ENCODE assay signal across 8 cellular contexts in the genomic region with DNA sequence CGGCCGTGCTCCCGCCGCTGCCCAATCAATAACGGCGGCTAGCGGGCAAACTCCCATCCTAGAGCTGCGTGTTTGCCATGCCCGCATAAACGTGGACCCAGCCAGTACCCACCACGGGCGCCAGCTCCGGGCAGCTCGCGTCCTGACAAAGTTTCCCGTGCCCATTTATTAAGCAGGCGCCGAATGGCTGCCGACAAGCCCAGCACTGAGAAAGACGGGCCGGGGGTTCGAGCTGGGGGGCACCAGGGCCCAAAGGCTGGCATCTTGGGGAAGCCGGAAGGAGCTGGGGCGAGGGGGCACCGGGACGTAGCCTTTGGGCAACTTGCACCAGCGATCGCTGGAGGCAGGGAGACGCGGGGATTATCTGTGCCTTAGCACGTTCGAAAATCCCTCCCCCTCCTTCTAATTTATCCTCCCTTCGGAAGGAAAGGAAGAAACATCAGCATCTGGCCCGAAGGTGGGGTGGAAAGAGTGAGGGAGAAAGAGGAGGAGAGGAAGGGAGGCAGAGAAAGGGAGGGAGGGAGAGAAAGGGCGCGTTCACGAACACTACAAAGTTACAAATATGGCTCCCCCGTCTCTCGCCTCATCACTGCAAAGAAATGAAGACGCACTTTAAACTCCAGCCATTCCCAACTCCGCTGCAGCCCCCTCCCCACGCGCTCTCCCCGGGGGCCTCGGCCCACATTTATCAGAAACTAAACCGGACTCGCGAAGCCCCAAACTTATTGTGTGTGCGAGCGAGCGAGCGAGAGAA. TPM values are rescaled to one million over a fixed set of nuclear protein-coding genes. Genes with fewer than 3 reads are reported as not detected.
DNase-seq lines count a peak whose midpoint lies in the region; FAIRE-seq and TF ChIP-seq lines count a peak whose summit lies in the region.

No MANE protein-coding gene starts in this region.

- H3K27ac Mint-ChIP-seq in astrocyte (ENCODE audit: unreplicated experiment): peak overlapping the region; percentile 86

- H3K4me2 ChIP-seq in astrocyte (ENCODE audit: low read length): peak overlapping the region; percentile 99
- peak overlapping the region; percentile 82 for H3K4me2 ChIP-seq in hepatocyte

- FAIRE-seq in astrocyte (lab: Jason Lieb, UNC): no peak

- H3K9ac ChIP-seq in astrocyte (ENCODE audit: low read length): peak overlapping the region; percentile 96

- no peaks in the 10 kb centered on the region for H3K36me3 Mint-ChIP-seq in astrocyte (ENCODE audit: low read depth, unreplicated experiment)

- H3K9me3 Mint-ChIP-seq in astrocyte (ENCODE audit: unreplicated experiment): no peaks in the 10 kb centered on the region

- in situ Hi-C loops in SK-MEL-5 (cut with HindIII; ENCODE audit: low pct_unique_long_range_greater_than_20kb, low sequenced_read_pairs): no loop called here

- H3K27me3 ChIP-seq in HL-60 (ENCODE audit: insufficient read depth, poor library complexity, severe bottlenecking): no peaks in the 10 kb centered on the region
- H3K27me3 ChIP-seq in astrocyte (ENCODE audit: insufficient read depth, low read length): no peaks in the 10 kb centered on the region
- H3K27me3 ChIP-seq in hepatocyte: no peaks in the 10 kb centered on the region

- TF ChIP-seq CTCF in HL-60 (IDR thresholded peaks at IDR 0.05; ENCODE audit: insufficient read depth, low read length) (no peak), astrocyte (IDR thresholded peaks at IDR 0.05; ENCODE audit: insufficient read depth, low read depth, low read length) (no peak), hepatocyte (IDR thresholded peaks at IDR 0.05; ENCODE audit: poor library complexity) (no peak)

- no peaks in the 10 kb centered on the region for H3K27me3 Mint-ChIP-seq in astrocyte (ENCODE audit: low read depth, unreplicated experiment)

- peak overlapping the region; percentile 89 for H3K4me3 Mint-ChIP-seq in astrocyte (ENCODE audit: unreplicated experiment)

- H4K20me1 ChIP-seq in astrocyte (ENCODE audit: insufficient read depth, low read length) (peaks cover 26% of the 10 kb centered on the region), hepatocyte (ENCODE audit: insufficient read depth, poor library complexity, severe bottlenecking) (peaks cover 11% of the 10 kb centered on the region)

- H2AFZ ChIP-seq in astrocyte (ENCODE audit: low read depth, low read length) (peak overlapping the region; percentile 65), hepatocyte (peak overlapping the region; percentile 39)

- H3K79me2 ChIP-seq in astrocyte (ENCODE audit: insufficient read depth, low read length) (peaks cover 58% of the 10 kb centered on the region), hepatocyte (peaks cover 75% of the 10 kb centered on the region)

- H3K4me3 ChIP-seq in HL-60 (replicated peaks; ENCODE audit: insufficient read depth, low read length) (peak overlapping the region; percentile 62), astrocyte (ENCODE audit: insufficient read depth, low read depth, low read length) (peak overlapping the region; percentile 93), hepatocyte (peak overlapping the region; percentile 96)

- H3K27ac ChIP-seq in HL-60 (replicated peaks) (peak overlapping the region; percentile 100), astrocyte (ENCODE audit: low read depth, low read length) (peak overlapping the region; percentile 91), hepatocyte (peak overlapping the region; percentile 99)

- no peaks in the 10 kb centered on the region for H3K36me3 ChIP-seq in astrocyte (ENCODE audit: insufficient read depth, low read length)
- no peaks in the 10 kb centered on the region for H3K36me3 ChIP-seq in hepatocyte (replicated peaks; ENCODE audit: insufficient read depth, low read depth)

- H3K9me3 ChIP-seq in astrocyte (ENCODE audit: insufficient read depth, low read depth, low read length) (no peaks in the 10 kb centered on the region), hepatocyte (ENCODE audit: low read depth) (no peaks in the 10 kb centered on the region)

- peaks cover 29% of the 10 kb centered on the region for H3K4me1 Mint-ChIP-seq in astrocyte (ENCODE audit: low read depth, unreplicated experiment)

- peak; percentile 54 for DNase-seq in COLO668 (lab: John Stamatoyannopoulos, UW; ENCODE audit: unreplicated experiment)
- peak in 1 of 2 experiments; percentile 48 for DNase-seq in HL-60 (ENCODE audit: low read depth in 1 of 2, low spot score in 1 of 2)
- DNase-seq in SK-MEL-5 (ENCODE audit: low read depth, low spot score): peak; percentile 43
- peak; percentile 45 for DNase-seq in astrocyte (ENCODE audit: low read depth)
- peak; percentile 67 for DNase-seq in hepatocyte (ENCODE audit: low spot score)
- peak; percentile 84 for DNase-seq in retina
- no peak for DNase-seq in DMS153 (lab: John Stamatoyannopoulos, UW)
- DNase-seq in GM19240 (ENCODE audit: insufficient read length, low spot score): no peak

- WGBS in hepatocyte (ENCODE audit: low lambda C conversion rate, missing lambda C conversion rate): 2% methylated on average over 43 of the region's 52 CpGs

- H3K9me2 ChIP-seq in hepatocyte (replicated peaks; ENCODE audit: insufficient read depth): no peaks in the 10 kb centered on the region

- peaks cover 14% of the 10 kb centered on the region for H3K4me1 ChIP-seq in astrocyte (ENCODE audit: insufficient read depth, low read length)
- H3K4me1 ChIP-seq in hepatocyte (ENCODE audit: insufficient read depth): peaks cover 25% of the 10 kb centered on the region

RNA-seq across cellular contexts. Expression of a gene that starts 1.1 kb away (rescaled TPM):
- 60.4 and 76.0 TPM in 2 replicates for total RNA-seq in SK-MEL-5 (2014; rRNA removed; shearing (Covaris generic))
- polyA plus RNA-seq in SK-MEL-5 (2015; cell fraction: cytosol; rRNA removed): 116 and 120 TPM in 2 replicates
- 36.4 and 37.1 TPM in 2 replicates for polyA plus RNA-seq in SK-MEL-5 (2015; cell fraction: nucleus; rRNA removed)
- total RNA-seq in astrocyte: 121 and 138 TPM in 2 replicates
- total RNA-seq in hepatocyte: 59.4 and 81.8 TPM in 2 replicates
- 114 and 120 TPM in 2 replicates for polyA plus RNA-seq in hepatocyte

Comparison
In these comparisons a context has a peak if more than half of its experiments do, and no peak if none do; other contexts are left out.
1. DNase-seq: peak in COLO668 (single experiment), SK-MEL-5 (single experiment), astrocyte (single experiment), hepatocyte (single experiment) and retina (single experiment); none in DMS153 (single experiment) and GM19240 (single experiment).
2. Peak in every context shown above with its lines, with median percentiles within 50 percentile points of each other: H3K27ac ChIP-seq and H3K4me3 ChIP-seq.